Comparison of ENCODE assay signal across 8 cellular contexts in the genomic region with DNA sequence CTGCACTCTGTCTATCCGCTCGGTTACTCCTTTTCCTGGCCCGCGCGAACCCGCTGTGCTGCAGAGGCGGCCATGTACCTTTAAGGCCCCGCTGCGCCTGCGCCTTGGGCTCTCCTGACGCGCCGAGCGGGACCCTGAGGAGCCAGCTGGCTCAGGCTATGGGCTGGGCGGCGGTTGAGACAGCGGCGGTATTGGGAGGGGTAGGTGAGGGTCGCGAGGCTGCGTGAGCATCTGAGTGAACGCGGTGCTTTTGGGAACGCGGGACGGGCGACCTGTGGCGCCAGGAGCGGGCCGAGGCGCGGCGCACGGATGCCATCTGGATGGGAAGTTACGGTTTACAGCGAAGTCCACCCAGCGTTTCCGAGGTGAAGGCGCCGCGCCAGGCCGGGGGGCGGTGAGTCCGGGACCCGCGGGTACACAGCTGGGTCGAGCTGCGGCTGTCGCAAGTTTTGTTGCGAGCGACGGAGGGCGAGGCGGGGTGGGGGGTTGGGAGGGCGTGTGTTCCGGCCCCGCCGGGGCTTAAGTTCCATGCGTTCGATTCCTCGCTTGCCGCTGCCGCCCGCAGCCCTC. TPM values are rescaled to one million over a fixed set of nuclear protein-coding genes. Genes with fewer than 3 reads are reported as not detected.
DNase-seq lines count a peak whose midpoint lies in the region; ATAC-seq, FAIRE-seq and TF ChIP-seq lines count a peak whose summit lies in the region.
"Not testable (repeated sequence)": the region's sequence is repeated elsewhere in the genome, so short reads cannot be mapped to it uniquely, and the experiment has no call there.

A gene with protein sequence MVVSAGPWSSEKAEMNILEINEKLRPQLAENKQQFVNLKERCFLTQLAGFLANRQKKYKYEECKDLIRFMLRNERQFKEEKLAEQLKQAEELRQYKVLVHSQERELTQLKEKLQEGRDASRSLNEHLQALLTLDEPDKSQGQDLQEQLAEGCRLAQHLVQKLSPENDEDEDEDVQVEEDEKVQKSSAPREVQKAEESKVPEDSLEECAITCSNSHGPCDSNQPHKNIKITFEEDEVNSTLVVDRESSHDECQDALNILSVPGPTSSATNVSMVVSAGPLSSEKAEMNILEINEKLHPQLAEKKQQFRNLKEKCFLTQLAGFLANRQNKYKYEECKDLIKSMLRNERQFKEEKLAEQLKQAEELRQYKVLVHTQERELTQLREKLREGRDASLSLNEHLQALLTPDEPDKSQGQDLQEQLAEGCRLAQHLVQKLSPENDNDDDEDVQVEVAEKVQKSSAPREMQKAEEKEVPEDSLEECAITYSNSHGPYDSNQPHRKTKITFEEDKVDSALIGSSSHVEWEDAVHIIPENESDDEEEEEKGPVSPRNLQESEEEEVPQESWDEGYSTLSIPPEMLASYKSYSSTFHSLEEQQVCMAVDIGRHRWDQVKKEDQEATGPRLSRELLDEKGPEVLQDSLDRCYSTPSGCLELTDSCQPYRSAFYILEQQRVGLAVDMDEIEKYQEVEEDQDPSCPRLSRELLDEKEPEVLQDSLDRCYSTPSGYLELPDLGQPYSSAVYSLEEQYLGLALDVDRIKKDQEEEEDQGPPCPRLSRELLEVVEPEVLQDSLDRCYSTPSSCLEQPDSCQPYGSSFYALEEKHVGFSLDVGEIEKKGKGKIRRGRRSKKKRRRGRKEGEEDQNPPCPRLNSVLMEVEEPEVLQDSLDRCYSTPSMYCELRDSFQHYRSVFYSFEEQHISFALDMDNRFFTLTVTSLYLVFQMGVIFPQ (plus strand): TSS at position 125 of the 570 bp plus-strand sequence. CDS start 21,488 bp downstream, outside the sequence.

- not testable (repeated sequence) for H3K9me3 ChIP-seq in iPS-20b (ENCODE audit: insufficient read depth, low read depth, low read length); uterus

- not testable (repeated sequence) for H3K36me3 ChIP-seq in bronchial epithelial cell (ENCODE audit: control insufficient read depth, insufficient read depth, low read length); iPS-20b (ENCODE audit: insufficient read depth, low read depth, low read length); uterus

- H3K27ac ChIP-seq in iPS-20b (ENCODE audit: low read length): not testable (repeated sequence)
- H3K27ac ChIP-seq in uterus: peak within 1 kb of the TSS; percentile 82

- peak; percentile 64 for DNase-seq in NCI-H2227 (lab: John Stamatoyannopoulos, UW; ENCODE audit: unreplicated experiment)
- peak; percentile 50 to 58 for DNase-seq in activated CD4-positive, alpha-beta T cell treated with anti-CD3 and anti-CD28 coated beads for 24 hours (ENCODE audit: low read depth in 2 of 2)
- DNase-seq in bronchial epithelial cell (ENCODE audit: low read depth): peak; percentile 16
- DNase-seq in skeletal muscle cell (ENCODE audit: low read depth): not testable (repeated sequence)
- peak; percentile 73 to 78 for DNase-seq in uterus

- not testable (repeated sequence) for H3K27me3 ChIP-seq in bronchial epithelial cell (ENCODE audit: control insufficient read depth, insufficient read depth, low read length); uterus
- peaks cover 14% of the 10 kb centered on the region for H3K27me3 ChIP-seq in iPS-20b (ENCODE audit: insufficient read depth, low read length)

- H3K4me3 ChIP-seq in bronchial epithelial cell (ENCODE audit: low read depth, low read length) (peak within 1 kb of the TSS; percentile 40), iPS-20b (ENCODE audit: low read length) (peak within 1 kb of the TSS; percentile 60), skeletal muscle cell (ENCODE audit: low read depth, low read length) (peak within 1 kb of the TSS; percentile 55), uterus (peak within 1 kb of the TSS; percentile 64 to 67)

- not testable (repeated sequence) for TF ChIP-seq POLR2A in uterus (IDR thresholded peaks at IDR 0.05)

- not testable (repeated sequence) for H3K9ac ChIP-seq in iPS-20b (ENCODE audit: low read depth, low read length)

- intact Hi-C loops in uterus (cut with DNase I; ENCODE audit: low total_unique reads): not testable (repeated sequence)

- not testable (repeated sequence) for TF ChIP-seq CTCF in bronchial epithelial cell (IDR thresholded peaks at IDR 0.05; ENCODE audit: insufficient read depth, low read length, severe bottlenecking); uterus (IDR thresholded peaks at IDR 0.05)

- ATAC-seq in GM18868 (IDR thresholded peaks at IDR 0.05; ENCODE audit: unreplicated experiment) (peak; percentile 99), HG03066 (IDR thresholded peaks at IDR 0.05; ENCODE audit: low read depth, unreplicated experiment) (peak; percentile 97)

- FAIRE-seq in bronchial epithelial cell (lab: Jason Lieb, UNC): not testable (repeated sequence)

- H3K4me1 ChIP-seq in iPS-20b (ENCODE audit: insufficient read depth, low read length); uterus: not testable (repeated sequence)

RNA-seq across cellular contexts. Expression of the gene that starts here (rescaled TPM):
- total RNA-seq in bronchial epithelial cell: 7.0 and 10.3 TPM in 2 replicates
- 10 to 100 TPM in 2 of 4 donors, 1 to 10 TPM in 2; 4.6 to 16.8 (median 10.6) TPM for total RNA-seq in uterus
